Comparison of ENCODE assay signal across 23 cellular contexts in genomic region chr11:109405671-109406070, GRCh38. TPM values are rescaled to one million over a fixed set of nuclear protein-coding genes. Genes with fewer than 3 reads are reported as not detected.
A peak's percentile ranks its signal among the peaks of the same experiment; 100 is the strongest.
DNase-seq lines count a peak whose midpoint lies in the region; ATAC-seq and TF ChIP-seq lines count a peak whose summit lies in the region.
"Had no signal": no experiment of that assay in that cellular context is flagged by ENCODE, and none has a peak within 500 bp of the region (broad histone marks: within the 10 kb centered on the region; RNA-seq: fewer than 3 reads in every experiment).

No MANE protein-coding gene starts in this region.

- no peaks in the 10 kb centered on the region for H3K9me3 Mint-ChIP-seq in MCF 10A (ENCODE audit: unreplicated experiment)
- H3K9me3 Mint-ChIP-seq: activated naive CD8-positive, alpha-beta T cell treated with anti-CD3 and anti-CD28 coated beads, Interleukin-2, amount 50 U/mL, for 24 hours; neural crest cell had no signal

- no peak overlapping the region for H3K27ac Mint-ChIP-seq in MCF 10A (ENCODE audit: low read depth, unreplicated experiment)
- H3K27ac Mint-ChIP-seq: activated CD4-positive, alpha-beta memory T cell treated with anti-CD3 and anti-CD28 coated beads, Interleukin-2, amount 10 ng/mL, durations not matched to agents 7 days and 5 days; activated naive CD8-positive, alpha-beta T cell treated with anti-CD3 and anti-CD28 coated beads, Interleukin-2, amount 50 U/mL, for 24 hours had no signal

- TF ChIP-seq POLR2A in breast epithelium (IDR thresholded peaks at IDR 0.05): no peak

- TF ChIP-seq CTCF in MCF 10A (IDR thresholded peaks at IDR 0.05; ENCODE audit: unreplicated experiment) (no peak), breast epithelium (IDR thresholded peaks at IDR 0.05) (no peak)

- CTCF ChIA-PET in MCF 10A (lab: Yijun Ruan, JAX): no interaction called here

- POLR2A ChIA-PET in MCF 10A (lab: Yijun Ruan, JAX): no interaction called here

- DNase-seq in MCF 10A (ENCODE audit: unreplicated experiment): peak; percentile 13
- no peak for DNase-seq in breast epithelium (ENCODE audit: low spot score in 2 of 2)
- DNase-seq in adipocyte (ENCODE audit: low read depth): peak; percentile 21
- DNase-seq in fibroblast of peridontal ligament (ENCODE audit: extremely low read depth): peak; percentile 55
- DNase-seq in activated CD8-positive, alpha-beta memory T cell treated with anti-CD3 and anti-CD28 coated beads, Interleukin-2, amount 50 U/mL, for 48 hours: no peak
- no peak for DNase-seq in HUDEP-2 (lab: John Stamatoyannopoulos, UW; ENCODE audit: unreplicated experiment in 76 of 76)
- DNase-seq in stimulated activated CD4-positive, alpha-beta T cell treated with anti-CD3 and anti-CD28 coated beads, Interleukin-1b, Interleukin-23, amount 100 ng/mL, for 48 hours: no peak
- DNase-seq: activated CD4-positive, alpha-beta memory T cell treated with anti-CD3 and anti-CD28 coated beads, Interleukin-2, amount 10 ng/mL, durations not matched to agents 7 days and 5 days; activated effector memory CD4-positive, alpha-beta T cell treated with Interleukin-2 at 50 U/mL for 16 hours; activated naive CD8-positive, alpha-beta T cell treated with anti-CD3 and anti-CD28 coated beads, Interleukin-2, amount 50 U/mL, for 24 hours; NCI-H1436; psoas muscle; SJCRH30; T-helper 1 cell; upper lobe of right lung had no signal

- no peak overlapping the region for H3K4me3 Mint-ChIP-seq in MCF 10A (ENCODE audit: unreplicated experiment)
- H3K4me3 Mint-ChIP-seq: activated CD4-positive, alpha-beta memory T cell treated with anti-CD3 and anti-CD28 coated beads, Interleukin-2, amount 10 ng/mL, durations not matched to agents 7 days and 5 days; activated naive CD8-positive, alpha-beta T cell treated with anti-CD3 and anti-CD28 coated beads, Interleukin-2, amount 50 U/mL, for 24 hours; neural crest cell had no signal

- H3K27ac ChIP-seq in breast epithelium: no peak overlapping the region
- H3K27ac ChIP-seq: BLaER1 treated with 17β-estradiol and CSF1 and Interleukin-3, amounts not matched to agents 10 nM and 100 nM; coronary artery; psoas muscle; SJCRH30; upper lobe of right lung had no signal

- H3K4me1 ChIP-seq in breast epithelium (no peaks in the 10 kb centered on the region), adipocyte (ENCODE audit: control insufficient read depth, insufficient read depth, low read length) (no peaks in the 10 kb centered on the region)
- H3K4me1 ChIP-seq: BLaER1 treated with 17β-estradiol and CSF1 and Interleukin-3, amounts not matched to agents 10 nM and 100 nM; psoas muscle; SJCRH30; upper lobe of right lung had no signal

- intact Hi-C loops in MCF 10A (cut with micrococcal nuclease): no loop called here
- intact Hi-C loops in breast epithelium (cut with DNase I; ENCODE audit: low total_unique reads): no loop called here

- no peaks in the 10 kb centered on the region for H3K4me1 Mint-ChIP-seq in MCF 10A (ENCODE audit: insufficient read depth, unreplicated experiment)
- H3K4me1 Mint-ChIP-seq: activated CD4-positive, alpha-beta memory T cell treated with anti-CD3 and anti-CD28 coated beads, Interleukin-2, amount 10 ng/mL, durations not matched to agents 7 days and 5 days; activated naive CD8-positive, alpha-beta T cell treated with anti-CD3 and anti-CD28 coated beads, Interleukin-2, amount 50 U/mL, for 24 hours; neural crest cell had no signal

- H3K9ac ChIP-seq in adipocyte (ENCODE audit: low read length): no peak overlapping the region
- H3K9ac ChIP-seq: BLaER1 treated with 17β-estradiol and CSF1 and Interleukin-3, amounts not matched to agents 10 nM and 100 nM had no signal

- no peaks in the 10 kb centered on the region for H3K36me3 Mint-ChIP-seq in MCF 10A (ENCODE audit: insufficient read depth, unreplicated experiment)

- H3K4me3 ChIP-seq in breast epithelium: no peak overlapping the region
- H3K4me3 ChIP-seq in adipocyte (ENCODE audit: low read length): no peak overlapping the region
- H3K4me3 ChIP-seq: BLaER1 treated with 17β-estradiol and CSF1 and Interleukin-3, amounts not matched to agents 10 nM and 100 nM; coronary artery; K562; psoas muscle; SJCRH30; upper lobe of right lung had no signal

- H3K9me3 ChIP-seq in breast epithelium: no peaks in the 10 kb centered on the region
- H3K9me3 ChIP-seq in adipocyte (ENCODE audit: control insufficient read depth, low read length): no peaks in the 10 kb centered on the region
- H3K9me3 ChIP-seq: BLaER1 treated with 17β-estradiol and CSF1 and Interleukin-3, amounts not matched to agents 10 nM and 100 nM; psoas muscle; SJCRH30; upper lobe of right lung had no signal

- H3K27me3 ChIP-seq in breast epithelium (no peaks in the 10 kb centered on the region), adipocyte (replicated peaks; ENCODE audit: control insufficient read depth, insufficient read depth, low read length) (no peaks in the 10 kb centered on the region)
- H3K27me3 ChIP-seq: BLaER1 treated with 17β-estradiol and CSF1 and Interleukin-3, amounts not matched to agents 10 nM and 100 nM; SJCRH30; upper lobe of right lung had no signal

- H3K36me3 ChIP-seq in breast epithelium: no peaks in the 10 kb centered on the region
- no peaks in the 10 kb centered on the region for H3K36me3 ChIP-seq in adipocyte (ENCODE audit: control insufficient read depth, insufficient read depth, low read length, severe bottlenecking)
- H3K36me3 ChIP-seq: BLaER1 treated with 17β-estradiol and CSF1 and Interleukin-3, amounts not matched to agents 10 nM and 100 nM; SJCRH30; upper lobe of right lung had no signal

- H3K27me3 Mint-ChIP-seq in MCF 10A (ENCODE audit: insufficient read depth, unreplicated experiment): no peaks in the 10 kb centered on the region
- H3K27me3 Mint-ChIP-seq: activated CD4-positive, alpha-beta memory T cell treated with anti-CD3 and anti-CD28 coated beads, Interleukin-2, amount 10 ng/mL, durations not matched to agents 7 days and 5 days; activated naive CD8-positive, alpha-beta T cell treated with anti-CD3 and anti-CD28 coated beads, Interleukin-2, amount 50 U/mL, for 24 hours had no signal

- no peak for ATAC-seq in GM19395 (IDR thresholded peaks at IDR 0.05; ENCODE audit: unreplicated experiment)
- ATAC-seq: activated CD4-positive, CD25-positive, alpha-beta regulatory T cell treated with anti-CD3 and anti-CD28 coated beads, Interleukin-2, amount 50 U/mL, for 24 hours; activated naive CD8-positive, alpha-beta T cell treated with anti-CD3 and anti-CD28 coated beads, Interleukin-2, amount 50 U/mL, for 24 hours; K562; psoas muscle; upper lobe of right lung had no signal

- BruUV-seq in MCF 10A (replicated peaks; lab: Mats Ljungman, UMichigan): no TSS peak

RNA-seq across cellular contexts. Expression of gene C11orf87, which starts 16.3 kb away (rescaled TPM):
- total RNA-seq in MCF 10A (2022) (not detected in 2 replicates), breast epithelium (under 1 TPM in 1 of 3 donors, not detected in 2; under 0.01 TPM)
- total RNA-seq: activated CD4-positive, alpha-beta memory T cell treated with anti-CD3 and anti-CD28 coated beads, Interleukin-2, amount 10 ng/mL, durations not matched to agents 7 days and 5 days; K562; NCI-H460; psoas muscle; SJCRH30; subcutaneous adipose tissue had no signal

Comparison
In these comparisons a context has a peak if more than half of its experiments do, and no peak if none do; other contexts are left out.
1. DNase-seq: peak in MCF 10A (single experiment), adipocyte (single experiment) and fibroblast of peridontal ligament (single experiment); none in breast epithelium (0 of 2), activated CD8-positive, alpha-beta memory T cell treated with anti-CD3 and anti-CD28 coated beads, Interleukin-2, amount 50 U/mL, for 48 hours (single experiment), HUDEP-2 (0 of 76) and stimulated activated CD4-positive, alpha-beta T cell treated with anti-CD3 and anti-CD28 coated beads, Interleukin-1b, Interleukin-23, amount 100 ng/mL, for 48 hours (single experiment).